8 cellular contexts compared by ENCODE assay signal in the genomic region with DNA sequence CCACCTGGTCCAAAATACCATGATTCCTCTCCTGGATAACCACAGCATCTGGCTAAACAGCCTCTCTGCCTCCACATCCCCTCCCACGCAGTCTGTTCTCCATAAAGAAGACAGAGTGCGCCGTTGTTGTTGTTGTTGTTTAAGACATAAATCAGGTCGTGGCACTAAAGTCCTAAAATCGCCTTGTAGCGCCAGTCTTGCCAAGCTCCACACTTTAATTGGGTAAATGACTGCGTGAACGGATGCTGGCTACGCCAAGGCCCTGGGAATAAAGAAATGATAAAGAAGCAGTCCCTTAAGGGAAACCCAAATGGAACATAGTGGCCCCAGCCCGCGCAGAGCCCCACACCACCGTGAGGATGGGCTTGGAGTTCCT. TPM values are rescaled to one million over a fixed set of nuclear protein-coding genes. Genes with fewer than 3 reads are reported as not detected.
A peak's percentile ranks its signal among the peaks of the same experiment; 100 is the strongest.
DNase-seq lines count a peak whose midpoint lies in the region; ATAC-seq and TF ChIP-seq lines count a peak whose summit lies in the region.

No MANE protein-coding gene starts in this region.

- H3K9ac ChIP-seq in OCI-LY3 (ENCODE audit: low read length) (peak overlapping the region; percentile 98), trophoblast cell (ENCODE audit: low read length) (no peak overlapping the region)

- H3K4me3 ChIP-seq in OCI-LY3 (ENCODE audit: low read length) (peak overlapping the region; percentile 92), epithelial cell of esophagus (ENCODE audit: low read length) (peak overlapping the region; percentile 89), trophoblast cell (ENCODE audit: low read depth, low read length) (peak overlapping the region; percentile 94)

- peak overlapping the region; percentile 36 for H2BK12ac ChIP-seq in trophoblast cell (ENCODE audit: low read length)

- H2AK5ac ChIP-seq in trophoblast cell (ENCODE audit: low read length), result no peak overlapping the region

- H3K27ac ChIP-seq in OCI-LY3 (ENCODE audit: low read length) (no peak overlapping the region), trophoblast cell (ENCODE audit: low read depth, low read length) (no peak overlapping the region)

- no peak overlapping the region for H3K4ac ChIP-seq in trophoblast cell (ENCODE audit: low read depth, low read length)

- H3K4me2 ChIP-seq in OCI-LY3 (ENCODE audit: low read length) (peak overlapping the region; percentile 97), trophoblast cell (ENCODE audit: low read length) (peak overlapping the region; percentile 82)

- intact Hi-C loops in Calu3 (cut with micrococcal nuclease; ENCODE audit: unreplicated experiment), result no loop called here

- peak overlapping the region; percentile 98 for H4K8ac ChIP-seq in trophoblast cell (ENCODE audit: low read depth, low read length)

- TF ChIP-seq CTCF in Calu3 (IDR thresholded peaks at IDR 0.05; ENCODE audit: unreplicated experiment) (no peak), OCI-LY3 (IDR thresholded peaks at IDR 0.05; ENCODE audit: low read depth, low read length) (no peak), epithelial cell of esophagus (IDR thresholded peaks at IDR 0.05; ENCODE audit: insufficient read depth, low read depth, low read length, missing control alignments) (no peak)

- peak overlapping the region; percentile 46 for H3K27ac Mint-ChIP-seq in Calu3 (ENCODE audit: unreplicated experiment)

- no peak overlapping the region for H4K91ac ChIP-seq in trophoblast cell (ENCODE audit: low read depth, low read length)

- peaks cover 46% of the 10 kb centered on the region for H3K79me2 ChIP-seq in OCI-LY3 (ENCODE audit: low read length)
- peaks cover 20% of the 10 kb centered on the region for H3K79me2 ChIP-seq in trophoblast cell (ENCODE audit: control insufficient read depth, insufficient read depth, low read length, poor library complexity)

- no peak overlapping the region for H2BK120ac ChIP-seq in trophoblast cell (ENCODE audit: insufficient read depth, low read length, poor library complexity)

- no peak overlapping the region for H4K12ac ChIP-seq in trophoblast cell (ENCODE audit: low read depth, low read length)

- H2AFZ ChIP-seq in OCI-LY3 (ENCODE audit: low read depth, low read length) (peak overlapping the region; percentile 99), trophoblast cell (ENCODE audit: insufficient read depth, low read length, poor library complexity) (peak overlapping the region; percentile 99)

- H3K36me3 Mint-ChIP-seq in Calu3 (ENCODE audit: insufficient read depth, unreplicated experiment), result peaks cover 32% of the 10 kb centered on the region

- no peak for DNase-seq in Calu3
- no peak for DNase-seq in epithelial cell of esophagus (ENCODE audit: low read depth)
- DNase-seq in trophoblast cell, result no peak
- no peak for DNase-seq in GM19238 (ENCODE audit: insufficient read length, low spot score)
- no peak for DNase-seq in foreskin melanocyte
- no peak for DNase-seq in stimulated activated CD8-positive, alpha-beta memory T cell treated with anti-CD3 and anti-CD28 coated beads, Interleukin-4, amount 100 ng/mL, for 48 hours

- H3K9me3 ChIP-seq in OCI-LY3 (ENCODE audit: insufficient read depth, low read length), result no peaks in the 10 kb centered on the region
- no peaks in the 10 kb centered on the region for H3K9me3 ChIP-seq in trophoblast cell (ENCODE audit: insufficient read depth, low read depth, low read length)

- peak overlapping the region; percentile 96 for H3K4me3 Mint-ChIP-seq in Calu3 (ENCODE audit: low read depth, unreplicated experiment)

- peaks cover 32% of the 10 kb centered on the region for H3K36me3 ChIP-seq in OCI-LY3 (replicated peaks; ENCODE audit: low read depth, low read length)
- H3K36me3 ChIP-seq in trophoblast cell (ENCODE audit: control insufficient read depth in 1 of 2, insufficient read depth in 2 of 2, low read length in 2 of 2), result peaks cover 1 to 2% of the 10 kb centered on the region in 2 experiments

- peaks cover 32% of the 10 kb centered on the region for H3K27me3 ChIP-seq in OCI-LY3 (ENCODE audit: low read depth, low read length)
- no peaks in the 10 kb centered on the region for H3K27me3 ChIP-seq in trophoblast cell (ENCODE audit: insufficient read depth, low read length)

- peaks cover 35% of the 10 kb centered on the region for H4K20me1 ChIP-seq in OCI-LY3 (ENCODE audit: insufficient read depth, low read length)

- CTCF ChIA-PET in Calu3 (lab: Charles Lee), result interaction anchor here (1.5 to 2.5 kb wide), 2 partner anchors 14 to 241 kb away, joined by 3 to 16 read pairs; no protein-coding TSS in a partner anchor

- peaks cover 10% of the 10 kb centered on the region for H3K79me1 ChIP-seq in trophoblast cell (ENCODE audit: low read length)

- H2BK5ac ChIP-seq in trophoblast cell (ENCODE audit: low read depth, low read length, poor library complexity), result no peak overlapping the region

- peaks cover 18% of the 10 kb centered on the region for H3K4me1 Mint-ChIP-seq in Calu3 (ENCODE audit: low read depth, unreplicated experiment)

- H3K18ac ChIP-seq in trophoblast cell (ENCODE audit: low read length), result no peak overlapping the region

- no peaks in the 10 kb centered on the region for H3K9me3 Mint-ChIP-seq in Calu3 (ENCODE audit: low read depth, unreplicated experiment)

- no TSS peak for BruUV-seq in Calu3 (replicated peaks; lab: Mats Ljungman, UMichigan)

- ATAC-seq in HG03139 (IDR thresholded peaks at IDR 0.05; ENCODE audit: unreplicated experiment), result no peak

- no CpG with 5 or more reads among the region's 12 CpGs for WGBS in trophoblast cell (ENCODE audit: extremely low coverage, insufficient coverage, insufficient read length)

- no peak overlapping the region for H3K23ac ChIP-seq in trophoblast cell (ENCODE audit: low read length)

- H3K27me3 Mint-ChIP-seq in Calu3 (ENCODE audit: unreplicated experiment), result peaks cover 35% of the 10 kb centered on the region

- H3K4me1 ChIP-seq in OCI-LY3 (ENCODE audit: low read length) (peaks cover 10% of the 10 kb centered on the region), trophoblast cell (ENCODE audit: control insufficient read depth in 1 of 2, insufficient read depth in 2 of 2, low read length in 2 of 2) (peaks cover 6 to 8% of the 10 kb centered on the region in 2 experiments)

- H3K14ac ChIP-seq in trophoblast cell (ENCODE audit: low read length), result no peak overlapping the region

RNA-seq across cellular contexts. Expression of gene SFXN1, which starts 0.4 kb away (rescaled TPM):
- 105 and 106 TPM in 2 replicates for total RNA-seq in Calu3 (2022)
- 51.7 and 53.8 TPM in 2 replicates for polyA plus RNA-seq in trophoblast cell (2013)

RNA-seq across cellular contexts. Expression of gene DRD1, which starts 34.0 kb away (rescaled TPM):
- not detected in 2 replicates for total RNA-seq in Calu3 (2022)
- 0.40 and 0.42 TPM in 2 replicates for polyA plus RNA-seq in trophoblast cell (2013)
